17 cellular contexts compared by ENCODE assay signal in the genomic region with DNA sequence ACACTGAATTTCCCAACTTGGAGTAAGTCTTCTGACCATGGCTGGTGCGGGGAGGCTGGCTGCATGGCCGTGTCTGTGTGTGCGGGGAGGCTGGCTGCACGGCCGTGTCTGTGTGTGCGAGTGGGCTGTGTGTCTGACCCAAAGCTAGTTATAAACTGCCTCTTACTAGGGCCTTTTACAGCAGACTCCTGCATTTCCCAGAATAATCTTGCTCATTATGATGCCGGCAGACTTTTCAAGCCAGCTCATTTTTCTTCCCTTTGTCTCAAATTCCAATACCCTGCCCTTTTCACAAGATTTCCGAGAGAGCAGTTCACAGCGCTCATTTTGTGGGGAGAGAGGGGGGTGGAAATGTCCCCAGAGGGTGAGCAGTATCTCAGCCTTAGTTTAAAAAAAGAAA.
A peak's percentile ranks its signal among the peaks of the same experiment; 100 is the strongest.
DNase-seq lines count a peak whose midpoint lies in the region; ATAC-seq and TF ChIP-seq lines count a peak whose summit lies in the region.
"Had no signal": no experiment of that assay in that cellular context is flagged by ENCODE, and none has a peak within 500 bp of the region (broad histone marks: within the 10 kb centered on the region; RNA-seq: fewer than 3 reads in every experiment).

No MANE protein-coding gene starts in this region.

- peaks cover 7% of the 10 kb centered on the region for H3K4me1 ChIP-seq in endodermal cell (ENCODE audit: control insufficient read depth, insufficient read depth, low read length)
- H3K4me1 ChIP-seq in neural progenitor cell = peaks cover 17% of the 10 kb centered on the region
- H3K4me1 ChIP-seq in smooth muscle cell (ENCODE audit: low read depth) = peaks cover 4% of the 10 kb centered on the region

- no peak overlapping the region for H3K27ac Mint-ChIP-seq in WTC11
- H3K27ac Mint-ChIP-seq in endodermal cell = peak overlapping the region; percentile 10
- peak overlapping the region; percentile 55 for H3K27ac Mint-ChIP-seq in neural progenitor cell
- H3K27ac Mint-ChIP-seq: B cell; CD4-positive, alpha-beta T cell had no signal

- H3F3A ChIP-seq in neural progenitor cell (ENCODE audit: low read depth) = peaks cover 9% of the 10 kb centered on the region
- no peaks in the 10 kb centered on the region for H3F3A ChIP-seq in smooth muscle cell (ENCODE audit: low read depth)

- POLR2A ChIA-PET in WTC11 (lab: Charles Lee) = no interaction called here

- no peaks in the 10 kb centered on the region; the same call in 1 of the 2 replicates for H3K27me3 Mint-ChIP-seq in WTC11 (ENCODE audit: low read depth)
- H3K27me3 Mint-ChIP-seq in endodermal cell (ENCODE audit: insufficient read depth) = no peaks in the 10 kb centered on the region
- H3K27me3 Mint-ChIP-seq in neural progenitor cell (ENCODE audit: insufficient read depth, low read depth) = peaks cover 3% of the 10 kb centered on the region
- no peaks in the 10 kb centered on the region for H3K27me3 Mint-ChIP-seq in activated T-cell treated with anti-CD3 and anti-CD28 coated beads, Interleukin-2, amount 50 U/mL, for 4 hours (ENCODE audit: low read depth)
- H3K27me3 Mint-ChIP-seq: B cell; CD4-positive, alpha-beta T cell had no signal

- H3K27ac ChIP-seq in endodermal cell (ENCODE audit: low read depth, low read length) = peak overlapping the region; percentile 67
- H3K27ac ChIP-seq in neural progenitor cell = no peak overlapping the region
- no peak overlapping the region for H3K27ac ChIP-seq in smooth muscle cell (ENCODE audit: low read depth)

- peak; percentile 20 for ATAC-seq in WTC11
- ATAC-seq in activated T-cell treated with anti-CD3 and anti-CD28 coated beads, Interleukin-2, amount 50 U/mL, for 4 hours = no peak

- H3K4me3 ChIP-seq in endodermal cell (ENCODE audit: low read length) = no peak overlapping the region
- no peak overlapping the region for H3K4me3 ChIP-seq in neural progenitor cell
- no peak overlapping the region for H3K4me3 ChIP-seq in smooth muscle cell

- H3K9ac ChIP-seq in endodermal cell (ENCODE audit: extremely low read depth, low read length, poor library complexity, severe bottlenecking) (no peak overlapping the region), neural progenitor cell (no peak overlapping the region), smooth muscle cell (ENCODE audit: low read depth) (no peak overlapping the region)

- H3K36me3 ChIP-seq in endodermal cell (ENCODE audit: control insufficient read depth, insufficient read depth, low read length) (no peaks in the 10 kb centered on the region), neural progenitor cell (no peaks in the 10 kb centered on the region), smooth muscle cell (ENCODE audit: low read depth) (no peaks in the 10 kb centered on the region)

- no peaks in the 10 kb centered on the region for H3K79me2 ChIP-seq in neural progenitor cell (ENCODE audit: low read depth)
- no peaks in the 10 kb centered on the region for H3K79me2 ChIP-seq in smooth muscle cell (ENCODE audit: low read depth)

- 70 to 89% methylated on average over 3 to 9 of the region's 9 CpGs for WGBS in endodermal cell (ENCODE audit: insufficient coverage in 1 of 2, insufficient read length in 1 of 2), 2 experiments
- 32% methylated on average over 9 of the region's 9 CpGs for WGBS in smooth muscle cell (ENCODE audit: low lambda C conversion rate)

- H3K4me3 Mint-ChIP-seq in WTC11 = no peak overlapping the region
- H3K4me3 Mint-ChIP-seq in endodermal cell = no peak overlapping the region
- peak overlapping the region; percentile 48 for H3K4me3 Mint-ChIP-seq in neural progenitor cell
- no peak overlapping the region for H3K4me3 Mint-ChIP-seq in activated T-cell treated with anti-CD3 and anti-CD28 coated beads, Interleukin-2, amount 50 U/mL, for 4 hours
- H3K4me3 Mint-ChIP-seq: B cell; CD4-positive, alpha-beta T cell had no signal

- H3K36me3 Mint-ChIP-seq in WTC11 (0 out of 2 replicates have a peak, but pooled peaks cover 2% of the 10 kb centered on the region), endodermal cell (ENCODE audit: low read depth) (no peaks in the 10 kb centered on the region), neural progenitor cell (no peaks in the 10 kb centered on the region)
- H3K36me3 Mint-ChIP-seq in activated T-cell treated with anti-CD3 and anti-CD28 coated beads, Interleukin-2, amount 50 U/mL, for 4 hours (ENCODE audit: insufficient read depth) = no peaks in the 10 kb centered on the region

- peaks cover 3% of the 10 kb centered on the region for H3K9me3 ChIP-seq in endodermal cell (ENCODE audit: control insufficient read depth, low read length)
- no peaks in the 10 kb centered on the region for H3K9me3 ChIP-seq in neural progenitor cell (ENCODE audit: low read depth)
- H3K9me3 ChIP-seq in smooth muscle cell (replicated peaks; ENCODE audit: low read depth) = no peaks in the 10 kb centered on the region

- CTCF ChIA-PET in WTC11 (lab: Charles Lee) = interaction anchor here (0.8 kb wide), 1 partner anchor 39 kb away, joined by 3 read pairs; no protein-coding TSS in a partner anchor

- H3K27me3 ChIP-seq in endodermal cell (ENCODE audit: control insufficient read depth, insufficient read depth, low read length, poor library complexity, severe bottlenecking) (no peaks in the 10 kb centered on the region), neural progenitor cell (no peaks in the 10 kb centered on the region), smooth muscle cell (ENCODE audit: low read depth) (no peaks in the 10 kb centered on the region)

- TF ChIP-seq CTCF in WTC11 (IDR thresholded peaks at IDR 0.05) (no peak), endodermal cell (conservative IDR thresholded peaks at IDR 0.05) (no peak), neural progenitor cell (IDR thresholded peaks at IDR 0.05) (no peak), smooth muscle cell (IDR thresholded peaks at IDR 0.05; ENCODE audit: borderline replicate concordance, insufficient read depth, poor library complexity, severe bottlenecking) (no peak)

- DNase-seq in WTC11 (ENCODE audit: low spot score) = no peak
- DNase-seq in endodermal cell = no peak
- peak; percentile 34 for DNase-seq in neural progenitor cell (ENCODE audit: low spot score)
- DNase-seq in smooth muscle cell (lab: John Stamatoyannopoulos, UW; ENCODE audit: unreplicated experiment) = no peak
- DNase-seq in activated T-cell treated with anti-CD3 and anti-CD28 coated beads, Interleukin-2, amount 50 U/mL, for 4 hours = no peak
- DNase-seq in NCI-H2081 (lab: John Stamatoyannopoulos, UW) = no peak
- DNase-seq in islet precursor cell = no peak
- DNase-seq in NK-92 (lab: John Stamatoyannopoulos, UW; ENCODE audit: unreplicated experiment) = no peak
- DNase-seq: ACHN; CD4-positive, alpha-beta T cell; DMS79 treated with DMSO at 0.1 percent for 48 hours; KG1; NCI-H1092; NCI-H510A; NCI-H82; SHP77 had no signal

- H4K20me1 ChIP-seq in neural progenitor cell (ENCODE audit: low read depth) (no peaks in the 10 kb centered on the region), smooth muscle cell (ENCODE audit: low read depth) (no peaks in the 10 kb centered on the region)

- H2AFZ ChIP-seq in neural progenitor cell (replicated peaks) = peak overlapping the region; percentile 73
- H2AFZ ChIP-seq in smooth muscle cell (ENCODE audit: low read depth) = peak overlapping the region; percentile 41

- H3K4me2 ChIP-seq in neural progenitor cell (peak overlapping the region; percentile 33), smooth muscle cell (peak overlapping the region; percentile 46)

- peaks cover 5% of the 10 kb centered on the region for H3K9me3 Mint-ChIP-seq in WTC11
- H3K9me3 Mint-ChIP-seq in endodermal cell = no peaks in the 10 kb centered on the region
- H3K9me3 Mint-ChIP-seq in neural progenitor cell = no peaks in the 10 kb centered on the region
- H3K9me3 Mint-ChIP-seq in activated T-cell treated with anti-CD3 and anti-CD28 coated beads, Interleukin-2, amount 50 U/mL, for 4 hours = no peaks in the 10 kb centered on the region

- peaks cover 20% of the 10 kb centered on the region for H3K4me1 Mint-ChIP-seq in WTC11
- H3K4me1 Mint-ChIP-seq in endodermal cell = peaks cover 33% of the 10 kb centered on the region
- H3K4me1 Mint-ChIP-seq in neural progenitor cell = peaks cover 29% of the 10 kb centered on the region
- no peaks in the 10 kb centered on the region for H3K4me1 Mint-ChIP-seq in activated T-cell treated with anti-CD3 and anti-CD28 coated beads, Interleukin-2, amount 50 U/mL, for 4 hours (ENCODE audit: low read depth)
- H3K4me1 Mint-ChIP-seq: B cell had no signal

TF ChIP-seq in WTC11, 78 proteins besides CTCF, POLR2A, EP300 and RAD21:
- no peak for TF ChIP-seq ATF1 (CRISPR knock-in tag; IDR thresholded peaks at IDR 0.05)
